Comparison of ENCODE assay signal across 9 cellular contexts in genomic region chr1:12161324-12161661, GRCh38. TPM values are rescaled to one million over a fixed set of nuclear protein-coding genes. Genes with fewer than 3 reads are reported as not detected.
DNase-seq lines count a peak whose midpoint lies in the region; ATAC-seq and TF ChIP-seq lines count a peak whose summit lies in the region.
"Had no signal": no experiment of that assay in that cellular context is flagged by ENCODE, and none has a peak within 500 bp of the region (broad histone marks: within the 10 kb centered on the region; RNA-seq: fewer than 3 reads in every experiment).

No MANE protein-coding gene starts in this region.

- H3K36me3 Mint-ChIP-seq in Caco-2 (ENCODE audit: insufficient read depth, unreplicated experiment), result peaks cover 4% of the 10 kb centered on the region
- peaks cover 18% of the 10 kb centered on the region for H3K36me3 Mint-ChIP-seq in effector memory CD8-positive, alpha-beta T cell (ENCODE audit: insufficient read depth)

- CTCF ChIA-PET in Caco-2 (lab: Charles Lee) (interaction anchor here (0.7 kb wide), 1 partner anchor 37 kb away, joined by 3 read pairs; no protein-coding TSS in a partner anchor), OCI-LY7 (lab: Charles Lee; ENCODE audit: unreplicated experiment) (interaction anchor here (0.6 kb wide), 1 partner anchor 13 kb away, joined by 3 read pairs; no protein-coding TSS in a partner anchor)

- no peak overlapping the region for H3K18ac ChIP-seq in trophoblast cell (ENCODE audit: low read length)

- no peak overlapping the region for H4K12ac ChIP-seq in trophoblast cell (ENCODE audit: low read depth, low read length)

- H3K27me3 ChIP-seq in Caco-2 (replicated peaks; ENCODE audit: control insufficient read depth, insufficient read depth, low read length), result no peaks in the 10 kb centered on the region
- no peaks in the 10 kb centered on the region for H3K27me3 ChIP-seq in trophoblast cell (ENCODE audit: insufficient read depth, low read length)

- no peak overlapping the region for H3K23ac ChIP-seq in trophoblast cell (ENCODE audit: low read length)

- H3K4me1 Mint-ChIP-seq in Caco-2 (ENCODE audit: low read depth, unreplicated experiment), result peaks cover 22% of the 10 kb centered on the region
- H3K4me1 Mint-ChIP-seq in effector memory CD8-positive, alpha-beta T cell (ENCODE audit: low read depth in 2 of 2), result peaks cover 72 to 77% of the 10 kb centered on the region in 2 donors

- H3K79me1 ChIP-seq in trophoblast cell (ENCODE audit: low read length), result peaks cover 24% of the 10 kb centered on the region

- no peaks in the 10 kb centered on the region for H3K9me3 Mint-ChIP-seq in Caco-2 (ENCODE audit: unreplicated experiment)
- H3K9me3 Mint-ChIP-seq in effector memory CD8-positive, alpha-beta T cell, result no peaks in the 10 kb centered on the region

- no peak for TF ChIP-seq CTCF in Caco-2 (IDR thresholded peaks at IDR 0.05; ENCODE audit: insufficient read depth in 1 of 2, low read depth in 1 of 2, low read length in 1 of 2, severe bottlenecking in 1 of 2, unreplicated experiment in 1 of 2)
- no peak for TF ChIP-seq CTCF in OCI-LY7 (conservative IDR thresholded peaks at IDR 0.05; ENCODE audit: low read length)

- no peak overlapping the region for H3K14ac ChIP-seq in trophoblast cell (ENCODE audit: low read length)

- H4K8ac ChIP-seq in trophoblast cell (ENCODE audit: low read depth, low read length), result no peak overlapping the region

- H3K9ac ChIP-seq in trophoblast cell (ENCODE audit: low read length), result no peak overlapping the region

- H3K36me3 ChIP-seq in Caco-2 (ENCODE audit: control insufficient read depth, insufficient read depth, low read length) (no peaks in the 10 kb centered on the region), OCI-LY7 (ENCODE audit: insufficient read depth, low read length) (no peaks in the 10 kb centered on the region), trophoblast cell (ENCODE audit: control insufficient read depth in 1 of 2, insufficient read depth in 2 of 2, low read length in 2 of 2) (no peaks in the 10 kb centered on the region)

- DNase-seq in Caco-2, result no peak
- no peak for DNase-seq in OCI-LY7 (ENCODE audit: low spot score)
- DNase-seq in effector memory CD8-positive, alpha-beta T cell, result no peak
- DNase-seq in trophoblast cell, result no peak
- DNase-seq in NCI-H1930 (lab: John Stamatoyannopoulos, UW), result no peak
- no peak for DNase-seq in dermis blood vessel endothelial cell

- peak overlapping the region; percentile 21 for H4K91ac ChIP-seq in trophoblast cell (ENCODE audit: low read depth, low read length)

- no TSS peak for BruUV-seq in Caco-2 (replicated peaks; lab: Mats Ljungman, UMichigan)
- no TSS peak for BruUV-seq in OCI-LY7 (replicated peaks; lab: Mats Ljungman, UMichigan)

- peak overlapping the region; percentile 2 for H2BK5ac ChIP-seq in trophoblast cell (ENCODE audit: low read depth, low read length, poor library complexity)

- peak overlapping the region; percentile 5 for H2BK12ac ChIP-seq in trophoblast cell (ENCODE audit: low read length)

- H3K79me2 ChIP-seq in OCI-LY7 (ENCODE audit: insufficient read depth, low read depth, low read length) (no peaks in the 10 kb centered on the region), trophoblast cell (ENCODE audit: control insufficient read depth, insufficient read depth, low read length, poor library complexity) (no peaks in the 10 kb centered on the region)

- H3K27ac ChIP-seq in OCI-LY7 (ENCODE audit: low read depth, low read length, poor library complexity, severe bottlenecking) (no peak overlapping the region), trophoblast cell (ENCODE audit: low read depth, low read length) (no peak overlapping the region)
- H3K27ac ChIP-seq: VCaP had no signal

- H2AK5ac ChIP-seq in trophoblast cell (ENCODE audit: low read length), result no peak overlapping the region

- ATAC-seq in effector memory CD8-positive, alpha-beta T cell (replicated peaks), result no peak
- ATAC-seq in GM19328 (IDR thresholded peaks at IDR 0.05; ENCODE audit: unreplicated experiment) (no peak), HG03457 (IDR thresholded peaks at IDR 0.05; ENCODE audit: unreplicated experiment) (no peak)

- intact Hi-C loops in Caco-2 (cut with micrococcal nuclease; ENCODE audit: unreplicated experiment), result no loop called here
- intact Hi-C loops in OCI-LY7 (cut with micrococcal nuclease; ENCODE audit: unreplicated experiment), result no loop called here

- H3K27me3 Mint-ChIP-seq in Caco-2 (ENCODE audit: insufficient read depth, unreplicated experiment), result no peaks in the 10 kb centered on the region
- H3K27me3 Mint-ChIP-seq in effector memory CD8-positive, alpha-beta T cell, result no peaks in the 10 kb centered on the region

- H3K4me2 ChIP-seq in OCI-LY7 (ENCODE audit: low read length) (peak overlapping the region; percentile 21; the same call in 1 of the 2 replicates), trophoblast cell (ENCODE audit: low read length) (no peak overlapping the region)

- H2AFZ ChIP-seq in OCI-LY7 (ENCODE audit: low read length) (peak overlapping the region; percentile 27; the same call in 1 of the 2 replicates), trophoblast cell (ENCODE audit: insufficient read depth, low read length, poor library complexity) (no peak overlapping the region)

- no peak overlapping the region for H3K4ac ChIP-seq in trophoblast cell (ENCODE audit: low read depth, low read length)

- no peak overlapping the region for H3K4me3 Mint-ChIP-seq in Caco-2 (ENCODE audit: unreplicated experiment)
- peak overlapping the region; percentile 74 to 76 for H3K4me3 Mint-ChIP-seq in effector memory CD8-positive, alpha-beta T cell

- H3K9me3 ChIP-seq in Caco-2 (no peaks in the 10 kb centered on the region), OCI-LY7 (ENCODE audit: low read length) (no peaks in the 10 kb centered on the region), trophoblast cell (ENCODE audit: insufficient read depth, low read depth, low read length) (no peaks in the 10 kb centered on the region)

- H3K4me1 ChIP-seq in Caco-2 (peaks cover 38% of the 10 kb centered on the region), OCI-LY7 (ENCODE audit: insufficient read depth, low read length, poor library complexity, severe bottlenecking) (peaks cover 35% of the 10 kb centered on the region), trophoblast cell (ENCODE audit: control insufficient read depth in 1 of 2, insufficient read depth in 2 of 2, low read length in 2 of 2) (peaks cover 15 to 24% of the 10 kb centered on the region in 2 experiments)

- WGBS in trophoblast cell (ENCODE audit: extremely low coverage, insufficient coverage, insufficient read length), result no CpG with 5 or more reads among the region's 2 CpGs

- no peak overlapping the region for H3K4me3 ChIP-seq in Caco-2 (ENCODE audit: low read depth, low read length)
- no peak overlapping the region for H3K4me3 ChIP-seq in OCI-LY7 (ENCODE audit: low read depth, low read length, poor library complexity, severe bottlenecking)
- no peak overlapping the region for H3K4me3 ChIP-seq in trophoblast cell (ENCODE audit: low read depth, low read length)

- H4K20me1 ChIP-seq in OCI-LY7 (ENCODE audit: insufficient read depth, low read length), result no peaks in the 10 kb centered on the region

- H3K27ac Mint-ChIP-seq in Caco-2 (ENCODE audit: unreplicated experiment), result peak overlapping the region; percentile 71
- peak overlapping the region; percentile 90 to 93 for H3K27ac Mint-ChIP-seq in effector memory CD8-positive, alpha-beta T cell

- H2BK120ac ChIP-seq in trophoblast cell (ENCODE audit: insufficient read depth, low read length, poor library complexity), result peak overlapping the region; percentile 7

- no peaks in the 10 kb centered on the region for H3K9me2 ChIP-seq in OCI-LY7 (ENCODE audit: insufficient read depth, low read length)

- POLR2A ChIA-PET in Caco-2 (lab: Charles Lee) (no interaction called here), OCI-LY7 (lab: Charles Lee) (interaction anchor here (1.4 to 4.4 kb wide), 3 partner anchors 8 to 22 kb away, joined by 4 to 25 read pairs (median 6); no protein-coding TSS in a partner anchor)

RNA-seq across cellular contexts. Expression of gene TNFRSF1B, which starts 5.5 kb away (rescaled TPM):
- total RNA-seq in Caco-2 (2022), result 2.6 and 3.5 TPM in 2 replicates
- total RNA-seq in OCI-LY7 (2014; rRNA removed; shearing (Covaris generic)), result not detected in 2 replicates
- total RNA-seq in OCI-LY7 (2022), result not detected in 2 replicates
- 239 and 247 TPM in 2 replicates for polyA plus RNA-seq in trophoblast cell (2013)
- 81.3 and 98.3 TPM in 2 replicates for total RNA-seq in dermis blood vessel endothelial cell

Comparison
In these comparisons a context has a peak if more than half of its experiments do, and no peak if none do; other contexts are left out.
1. RNA of gene TNFRSF1B, which starts 5.5 kb away (total RNA-seq): 81.3 to 98.3 TPM in dermis blood vessel endothelial cell; 2.6 to 3.5 TPM in Caco-2 and not detected in OCI-LY7; every median in the first group is over 10 times any median in the second.